In the genomic region with DNA sequence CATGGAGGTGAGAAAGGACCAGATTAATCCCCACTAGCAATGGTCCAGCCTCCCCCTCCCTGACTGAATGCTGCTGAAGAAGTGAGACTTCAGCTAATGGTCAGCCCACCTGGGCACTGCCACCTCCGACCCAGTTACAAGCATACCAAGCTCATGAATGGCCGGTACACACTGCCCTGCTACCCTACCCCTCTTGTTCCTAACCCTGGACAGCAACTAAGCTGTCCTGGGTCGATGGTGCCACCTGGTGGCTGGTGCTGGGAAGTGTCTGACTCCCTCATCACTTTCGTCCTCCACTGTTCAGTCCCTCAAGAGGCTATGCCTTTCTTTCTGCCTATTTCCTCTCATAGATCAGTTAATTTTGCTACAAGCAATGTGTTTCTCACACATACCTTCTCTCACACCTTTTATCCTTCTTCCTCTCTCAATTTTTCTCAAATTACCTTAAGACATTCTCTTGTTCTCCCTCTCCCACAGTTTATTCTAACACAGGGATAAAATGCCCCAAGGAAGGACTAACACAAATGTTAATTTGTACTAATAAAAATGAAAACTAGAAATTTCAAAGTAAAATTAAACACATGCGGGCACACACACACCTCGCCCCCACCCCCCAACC, we compare ENCODE assay signal across 8 cellular contexts. TPM values are rescaled to one million over a fixed set of nuclear protein-coding genes. Genes with fewer than 3 reads are reported as not detected.
DNase-seq lines count a peak whose midpoint lies in the region; ATAC-seq and TF ChIP-seq lines count a peak whose summit lies in the region.

No MANE protein-coding gene starts in this region.

- H3K9me3 ChIP-seq in mammary epithelial cell (replicated peaks; ENCODE audit: insufficient read depth, low read length) (no peaks in the 10 kb centered on the region), aorta (ENCODE audit: control insufficient read depth, low read length) (peaks cover 5% of the 10 kb centered on the region)

- intact Hi-C loops in mammary epithelial cell (cut with micrococcal nuclease) (loop anchor here (1.0 kb wide), 1 partner anchor 118 kb away; no protein-coding TSS in a partner anchor), aorta (cut with DNase I) (no loop called here)

- no TSS peak for BruUV-seq in mammary epithelial cell (replicated peaks; lab: Mats Ljungman, UMichigan)

- in situ Hi-C loops in mammary epithelial cell (cut with MboI; ENCODE audit: low sequenced_read_pairs in 2 of 2): loop anchor here in 1 of 2 donors (5.0 kb wide), 1 partner anchor 119 kb away; no protein-coding TSS in a partner anchor

- H4K20me1 ChIP-seq in mammary epithelial cell (ENCODE audit: insufficient read depth, low read length): no peaks in the 10 kb centered on the region

- no peaks in the 10 kb centered on the region for H3K79me2 ChIP-seq in mammary epithelial cell (ENCODE audit: insufficient read depth, low read length)

- H3K4me1 ChIP-seq in mammary epithelial cell (ENCODE audit: insufficient read depth, low read length) (peaks cover 1% of the 10 kb centered on the region), aorta (ENCODE audit: control insufficient read depth in 1 of 2, insufficient read depth in 2 of 2, low read length in 2 of 2) (no peaks in the 10 kb centered on the region)

- no peak overlapping the region for H2AFZ ChIP-seq in mammary epithelial cell (ENCODE audit: low read depth, low read length)

- peak; percentile 6 for DNase-seq in NK-92 treated with Interleukin-12 subunit alpha and Interleukin-12 subunit beta, amount 100 ng/mL, for 24 hours (lab: John Stamatoyannopoulos, UW)
- no peak for DNase-seq in NK-92 (lab: John Stamatoyannopoulos, UW; ENCODE audit: unreplicated experiment)
- peak; percentile 8 for DNase-seq in NCI-H1694 treated with DMSO at 0.1 percent for 48 hours (lab: John Stamatoyannopoulos, UW)
- peak; percentile 23 for DNase-seq in mammary epithelial cell
- peak; percentile 43 for DNase-seq in retina
- no peak for DNase-seq in aorta
- DNase-seq in activated gamma-delta T cell treated with Interleukin-2 at 50 U/mL for 16 hours: no peak

- CTCF ChIA-PET in mammary epithelial cell (lab: Charles Lee; ENCODE audit: low non-redundant PET): interaction anchor here (0.5 to 2.0 kb wide), 2 partner anchors 119 to 411 kb away, joined by 6 to 15 read pairs; no protein-coding TSS in a partner anchor

- dilution Hi-C loops in mammary epithelial cell (cut with HindIII; ENCODE audit: low sequenced_read_pairs): no loop called here

- H3K4me3 ChIP-seq in mammary epithelial cell (replicated peaks in 1 of 3; ENCODE audit: insufficient read depth in 1 of 3, low read depth in 2 of 3, low read length in 3 of 3): no peak overlapping the region
- no peak overlapping the region for H3K4me3 ChIP-seq in aorta (ENCODE audit: low read length in 2 of 2)

- no peak overlapping the region for H3K9ac ChIP-seq in mammary epithelial cell (ENCODE audit: insufficient read depth, low read length)

- WGBS in mammary epithelial cell (ENCODE audit: low coverage, missing lambda C conversion rate): 23% methylated on average over 5 of the region's 6 CpGs
- WGBS in aorta, 2 donors: 7 to 11% methylated on average over 6 of the region's 6 CpGs

- H3K27me3 ChIP-seq in mammary epithelial cell (ENCODE audit: insufficient read depth, low read length) (peaks cover 6% of the 10 kb centered on the region), aorta (ENCODE audit: control insufficient read depth in 1 of 2, insufficient read depth in 2 of 2, low read length in 1 of 2) (peaks cover 0 to 4% of the 10 kb centered on the region in 2 donors)

- H3K27ac ChIP-seq in mammary epithelial cell (ENCODE audit: insufficient read depth, low read depth, low read length) (no peak overlapping the region), aorta (ENCODE audit: low read depth in 1 of 2, low read length in 2 of 2) (no peak overlapping the region)

- ATAC-seq in aorta (ENCODE audit: low FRiP score) (no peak), HG02884 (IDR thresholded peaks at IDR 0.05; ENCODE audit: unreplicated experiment) (no peak)

- peak; percentile 90 to 93 for TF ChIP-seq CTCF in mammary epithelial cell (conservative IDR thresholded peaks at IDR 0.05 in 1 of 2, IDR thresholded peaks at IDR 0.05 in 1 of 2; ENCODE audit: extremely low read depth in 1 of 2, insufficient read depth in 1 of 2, low read depth in 1 of 2, low read length in 2 of 2)

- no peaks in the 10 kb centered on the region for H3K36me3 ChIP-seq in mammary epithelial cell (ENCODE audit: insufficient read depth, low read length)
- no peaks in the 10 kb centered on the region for H3K36me3 ChIP-seq in aorta (ENCODE audit: control insufficient read depth in 1 of 2, insufficient read depth in 2 of 2, low read length in 1 of 2)

- H3K4me2 ChIP-seq in mammary epithelial cell (ENCODE audit: insufficient read depth, low read depth, low read length): no peak overlapping the region

RNA-seq across cellular contexts. Expression of a gene that starts 42.4 kb away (rescaled TPM):
- not detected for total RNA-seq in mammary epithelial cell
- polyA plus RNA-seq in mammary epithelial cell: not detected
- polyA minus RNA-seq in mammary epithelial cell: not detected
- under 1 TPM; 0.19 to 0.81 TPM for total RNA-seq in aorta
- polyA plus RNA-seq in aorta: under 1 TPM; under 0.01 to 0.61 TPM

Comparison
In these comparisons a context has a peak if more than half of its experiments do, and no peak if none do; other contexts are left out.
1. DNase-seq: peak in NK-92 treated with Interleukin-12 subunit alpha and Interleukin-12 subunit beta, amount 100 ng/mL, for 24 hours (single experiment), NCI-H1694 treated with DMSO at 0.1 percent for 48 hours (single experiment), mammary epithelial cell (single experiment) and retina (single experiment); none in NK-92 (single experiment), aorta (0 of 2) and activated gamma-delta T cell treated with Interleukin-2 at 50 U/mL for 16 hours (single experiment).